Comparison of ENCODE assay signal across 13 cellular contexts in genomic region chr1:186849824-186850223, GRCh38. TPM values are rescaled to one million over a fixed set of nuclear protein-coding genes. Genes with fewer than 3 reads are reported as not detected.
A peak's percentile ranks its signal among the peaks of the same experiment; 100 is the strongest.
DNase-seq lines count a peak whose midpoint lies in the region; ATAC-seq and TF ChIP-seq lines count a peak whose summit lies in the region.
"Had no signal": no experiment of that assay in that cellular context is flagged by ENCODE, and none has a peak within 500 bp of the region (broad histone marks: within the 10 kb centered on the region; RNA-seq: fewer than 3 reads in every experiment).

No MANE protein-coding gene starts in this region.

- H3K4me3 ChIP-seq in left lung = no peak overlapping the region
- H3K4me3 ChIP-seq: upper lobe of left lung had no signal

- ATAC-seq in GM18870 (IDR thresholded peaks at IDR 0.05; ENCODE audit: unreplicated experiment) (peak; percentile 43), GM21786 (IDR thresholded peaks at IDR 0.05; ENCODE audit: unreplicated experiment) (peak; percentile 42), HG03457 (IDR thresholded peaks at IDR 0.05; ENCODE audit: unreplicated experiment) (peak; percentile 34), left lung (peak; percentile 49)

- no peak overlapping the region for H3K27ac Mint-ChIP-seq in glutamatergic neuron (ENCODE audit: unreplicated experiment)

- no peaks in the 10 kb centered on the region for H3K9me3 ChIP-seq in left lung
- H3K9me3 ChIP-seq: upper lobe of left lung had no signal

- H3K4me1 Mint-ChIP-seq in glutamatergic neuron (ENCODE audit: low read depth, unreplicated experiment) = no peaks in the 10 kb centered on the region

- no peaks in the 10 kb centered on the region for H3K27me3 Mint-ChIP-seq in glutamatergic neuron (ENCODE audit: unreplicated experiment)

- no peaks in the 10 kb centered on the region for H3K27me3 ChIP-seq in left lung
- H3K27me3 ChIP-seq: upper lobe of left lung had no signal

- DNase-seq in left lung (no peak), UCSD-AML1 (lab: John Stamatoyannopoulos, UW; ENCODE audit: unreplicated experiment) (no peak), NCI-H510A treated with DMSO at 0.1 percent for 48 hours (lab: John Stamatoyannopoulos, UW) (no peak), GM10266 (ENCODE audit: extremely low spot score) (no peak), glutamatergic neuron (no peak)
- DNase-seq: kidney glomerular epithelial cell, NCI-H510A, T-helper 1 cell had no signal

- intact Hi-C loops in left lung (cut with DNase I) = no loop called here

- no peaks in the 10 kb centered on the region for H3K36me3 ChIP-seq in left lung
- H3K36me3 ChIP-seq: upper lobe of left lung had no signal

- no peak overlapping the region for H3K4me3 Mint-ChIP-seq in glutamatergic neuron (ENCODE audit: unreplicated experiment)

- no peaks in the 10 kb centered on the region for H3K36me3 Mint-ChIP-seq in glutamatergic neuron (ENCODE audit: unreplicated experiment)

- peak overlapping the region in 1 of 2 donors; percentile 64 for H3K27ac ChIP-seq in left lung
- H3K27ac ChIP-seq: KMS-11 had no signal

- TF ChIP-seq CTCF in left lung (IDR thresholded peaks at IDR 0.05) (no peak), GM10266 (IDR thresholded peaks at IDR 0.05; ENCODE audit: control insufficient read depth, insufficient read depth, low read depth, missing control alignments) (no peak), glutamatergic neuron (IDR thresholded peaks at IDR 0.05; ENCODE audit: partially characterized antibody, unreplicated experiment) (no peak)

- H3K9me3 Mint-ChIP-seq in glutamatergic neuron (ENCODE audit: unreplicated experiment) = no peaks in the 10 kb centered on the region

- peaks cover 0 to 29% of the 10 kb centered on the region in 2 donors for H3K4me1 ChIP-seq in left lung

RNA-seq across cellular contexts. Expression of gene PLA2G4A, which starts 21.1 kb away (rescaled TPM):
- 10 to 100 TPM; 10.5 to 11.7 TPM for total RNA-seq in left lung
- total RNA-seq in glutamatergic neuron (ENCODE audit: unreplicated experiment) = not detected

Comparison
In these comparisons a context has a peak if more than half of its experiments do, and no peak if none do; other contexts are left out.
1. RNA of gene PLA2G4A, which starts 21.1 kb away (total RNA-seq): 10.5 to 11.7 TPM in left lung; not detected in glutamatergic neuron (single experiment); every median in the first group is over 10 times any median in the second.
2. Peak in every context shown above with its lines, with median percentiles within 50 percentile points of each other: ATAC-seq.